In the genomic region with DNA sequence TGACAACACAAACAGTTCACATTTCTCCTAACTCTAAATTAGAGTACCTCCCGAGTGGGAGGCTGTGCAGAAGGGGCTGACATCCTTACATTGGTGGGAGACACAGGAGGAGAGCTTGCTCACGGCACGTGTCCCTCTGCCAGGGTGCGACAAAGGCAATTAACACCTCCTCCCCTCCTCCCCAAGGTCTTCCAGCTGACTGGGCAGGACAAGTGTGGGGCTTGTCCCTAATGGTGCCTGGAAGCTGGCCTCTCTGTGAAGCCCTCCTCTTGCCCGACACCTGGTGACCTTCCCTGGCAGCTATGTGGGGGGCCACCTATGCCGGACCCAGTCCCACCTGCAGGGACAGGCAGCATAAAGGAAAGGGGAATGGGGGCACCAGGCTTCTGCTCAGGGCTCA, we compare ENCODE assay signal across 26 cellular contexts. TPM values are rescaled to one million over a fixed set of nuclear protein-coding genes. Genes with fewer than 3 reads are reported as not detected.
A peak's percentile ranks its signal among the peaks of the same experiment; 100 is the strongest.
DNase-seq lines count a peak whose midpoint lies in the region; ATAC-seq, FAIRE-seq and TF ChIP-seq lines count a peak whose summit lies in the region.
"Had no signal": no experiment of that assay in that cellular context is flagged by ENCODE, and none has a peak within 500 bp of the region (broad histone marks: within the 10 kb centered on the region; RNA-seq: fewer than 3 reads in every experiment).

No MANE protein-coding gene starts in this region.

- no peak overlapping the region for H3K18ac ChIP-seq in H1 (ENCODE audit: extremely low read depth, low read length)

- POLR2A ChIA-PET in H1 (lab: Charles Lee; ENCODE audit: partially characterized antibody) = interaction anchor here (1.9 to 2.0 kb wide), 2 partner anchors 9 to 57 kb away, joined by 6 to 9 read pairs; a partner anchor contains a TSS

- ATAC-seq in stimulated activated naive CD8-positive, alpha-beta T cell treated with anti-CD3 and anti-CD28 coated beads, Interleukin-15, amount 100 ng/mL, for 72 hours = no peak
- no peak for ATAC-seq in stimulated activated naive CD8-positive, alpha-beta T cell treated with anti-CD3 and anti-CD28 coated beads, Interleukin-15, Interleukin-2, amounts not matched to agents 100 U/mL and 50 U/mL, for 24 hours
- ATAC-seq: body of pancreas; GM12878; left lobe of liver; stimulated activated effector memory CD8-positive, alpha-beta T cell treated with anti-CD3 and anti-CD28 coated beads, Interleukin-12 subunit alpha, Interleukin-12 subunit beta, amount 100 ng/mL, for 72 hours; T-cell had no signal

- no peak overlapping the region for H3K27ac ChIP-seq in H1 (ENCODE audit: low read depth, low read length)
- H3K27ac ChIP-seq: body of pancreas, PC-9, prostate gland, SJCRH30, thoracic aorta had no signal

- H3K14ac ChIP-seq in H1 (ENCODE audit: insufficient read length) = no peak overlapping the region

- H3K4me3 ChIP-seq in H1 (ENCODE audit: extremely low read depth in 1 of 4, insufficient read depth in 2 of 4, low read depth in 3 of 4, low read length in 4 of 4) = no peak overlapping the region
- H3K4me3 ChIP-seq: body of pancreas, GM12878, PC-9, SJCRH30 had no signal

- no peaks in the 10 kb centered on the region; a peak in 1 of 8 replicates for H3K36me3 ChIP-seq in H1 (ENCODE audit: control insufficient read depth in 2 of 4, insufficient read depth in 4 of 4, low read length in 3 of 4)
- H3K36me3 ChIP-seq: prostate gland, SJCRH30, thoracic aorta had no signal

- H2AK5ac ChIP-seq in H1 (ENCODE audit: low read depth, low read length) = 0 out of 2 replicates have a peak overlapping the region, but pooled peaks have one; percentile 7

- FAIRE-seq in H1 (lab: Jason Lieb, UNC) = no peak
- FAIRE-seq: GM12878, H54, small intestine had no signal

- no peak overlapping the region for H3K27ac Mint-ChIP-seq in stimulated activated naive CD8-positive, alpha-beta T cell treated with anti-CD3 and anti-CD28 coated beads, Interleukin-15, amount 100 ng/mL, for 72 hours
- no peak overlapping the region for H3K27ac Mint-ChIP-seq in neural crest cell (ENCODE audit: unreplicated experiment)
- H3K27ac Mint-ChIP-seq in CD14-positive monocyte = no peak overlapping the region
- H3K27ac Mint-ChIP-seq: activated naive CD8-positive, alpha-beta T cell treated with anti-CD3 and anti-CD28 coated beads, Interleukin-2, amount 10 ng/mL, durations not matched to agents 7 days and 5 days; stimulated activated effector memory CD8-positive, alpha-beta T cell treated with anti-CD3 and anti-CD28 coated beads, Interleukin-12 subunit alpha, Interleukin-12 subunit beta, amount 100 ng/mL, for 72 hours; T-cell had no signal

- no peaks in the 10 kb centered on the region for H3K79me1 ChIP-seq in H1 (ENCODE audit: low read depth, low read length)

- peak overlapping the region; percentile 29; the same call in 1 of the 2 replicates for H4K8ac ChIP-seq in H1 (ENCODE audit: extremely low read depth, insufficient read depth, low read length)

- H3K27me3 ChIP-seq in H1 (replicated peaks in 1 of 4; ENCODE audit: control insufficient read depth in 3 of 4, extremely low read depth in 1 of 4, insufficient read depth in 3 of 4, low read length in 3 of 4) = peaks cover 6 to 33% (median 26%) of the 10 kb centered on the region in 4 experiments; a peak in 6 of 7 replicates
- H3K27me3 ChIP-seq: body of pancreas, SJCRH30 had no signal

- H4K20me1 ChIP-seq in H1 (replicated peaks in 1 of 2; ENCODE audit: control insufficient read depth in 1 of 2, insufficient read depth in 2 of 2, low read length in 2 of 2) = peaks cover 0 to 2% of the 10 kb centered on the region in 2 experiments

- H3K9me3 Mint-ChIP-seq in stimulated activated naive CD8-positive, alpha-beta T cell treated with anti-CD3 and anti-CD28 coated beads, Interleukin-15, amount 100 ng/mL, for 72 hours = no peaks in the 10 kb centered on the region
- H3K9me3 Mint-ChIP-seq in neural crest cell (no peaks in the 10 kb centered on the region), CD14-positive monocyte (peaks cover 0 to 3% (median 2%) of the 10 kb centered on the region in 7 donors)
- H3K9me3 Mint-ChIP-seq: activated naive CD8-positive, alpha-beta T cell treated with anti-CD3 and anti-CD28 coated beads, Interleukin-2, amount 10 ng/mL, durations not matched to agents 7 days and 5 days; stimulated activated effector memory CD8-positive, alpha-beta T cell treated with anti-CD3 and anti-CD28 coated beads, Interleukin-12 subunit alpha, Interleukin-12 subunit beta, amount 100 ng/mL, for 72 hours; T-cell had no signal

- no peak overlapping the region for H2BK15ac ChIP-seq in H1 (ENCODE audit: low read length)

- H2AFZ ChIP-seq in H1 (ENCODE audit: low read length) = no peak overlapping the region
- H2AFZ ChIP-seq: PC-9 had no signal

- H4K91ac ChIP-seq in H1 (replicated peaks; ENCODE audit: insufficient read length, low read length) = no peak overlapping the region

- H3K4me1 Mint-ChIP-seq in stimulated activated naive CD8-positive, alpha-beta T cell treated with anti-CD3 and anti-CD28 coated beads, Interleukin-15, amount 100 ng/mL, for 72 hours = peaks cover 59% of the 10 kb centered on the region
- H3K4me1 Mint-ChIP-seq in neural crest cell = peaks cover 9% of the 10 kb centered on the region
- H3K4me1 Mint-ChIP-seq in CD14-positive monocyte = no peaks in the 10 kb centered on the region

- no peak overlapping the region for H2BK120ac ChIP-seq in H1 (replicated peaks; ENCODE audit: low read depth, low read length)

- intact Hi-C loops in CD14-positive monocyte (cut with micrococcal nuclease) = no loop called here

- H3K23me2 ChIP-seq in H1 (ENCODE audit: low read depth, low read length) = peaks cover 10% of the 10 kb centered on the region; the same call in 1 of the 2 replicates

- H3K23ac ChIP-seq in H1 (ENCODE audit: insufficient read length) = no peak overlapping the region

- H3K4me3 Mint-ChIP-seq in stimulated activated naive CD8-positive, alpha-beta T cell treated with anti-CD3 and anti-CD28 coated beads, Interleukin-15, amount 100 ng/mL, for 72 hours = peak overlapping the region; percentile 22 to 83
- H3K4me3 Mint-ChIP-seq in neural crest cell = peak overlapping the region; percentile 47
- H3K4me3 Mint-ChIP-seq in CD14-positive monocyte = peak overlapping the region in 1 of 2 donors; percentile 66

- peaks cover 0 to 7% (median 4%) of the 10 kb centered on the region in 4 experiments; a peak in 6 of 7 replicates for H3K4me1 ChIP-seq in H1 (replicated peaks in 1 of 4; ENCODE audit: control insufficient read depth in 3 of 4, insufficient read depth in 4 of 4, low read length in 3 of 4)
- H3K4me1 ChIP-seq: prostate gland, SJCRH30 had no signal

- peaks cover 23% of the 10 kb centered on the region for H3K27me3 Mint-ChIP-seq in stimulated activated naive CD8-positive, alpha-beta T cell treated with anti-CD3 and anti-CD28 coated beads, Interleukin-15, amount 100 ng/mL, for 72 hours
- H3K27me3 Mint-ChIP-seq in neural crest cell (ENCODE audit: low read depth) (peaks cover 12% of the 10 kb centered on the region), CD14-positive monocyte (ENCODE audit: low read depth in 3 of 3) (peaks cover 73 to 88% (median 74%) of the 10 kb centered on the region in 3 donors)

- no peak for DNase-seq in stimulated activated naive CD8-positive, alpha-beta T cell treated with anti-CD3 and anti-CD28 coated beads, Interleukin-15, amount 100 ng/mL, for 72 hours
- no peak for DNase-seq in stimulated activated naive CD8-positive, alpha-beta T cell treated with anti-CD3 and anti-CD28 coated beads, Interleukin-15, Interleukin-2, amounts not matched to agents 100 U/mL and 50 U/mL, for 24 hours
- DNase-seq in H1 (ENCODE audit: low read depth in 1 of 2, low spot score in 2 of 2) = no peak
- no peak for DNase-seq in neural crest cell (ENCODE audit: low read depth, low spot score)
- DNase-seq in ureter (ENCODE audit: low spot score) = peak; percentile 28
- DNase-seq in CD14-positive monocyte (ENCODE audit: low spot score) = no peak
- DNase-seq in CD1c-positive myeloid dendritic cell (ENCODE audit: extremely low spot score) = no peak
- no peak for DNase-seq in NCI-H524 treated with DMSO at 0.1 percent for 48 hours (lab: John Stamatoyannopoulos, UW)
- DNase-seq: activated naive CD8-positive, alpha-beta T cell treated with anti-CD3 and anti-CD28 coated beads, Interleukin-2, amount 10 ng/mL, durations not matched to agents 7 days and 5 days; body of pancreas; effector CD4-positive, alpha-beta T cell; erythroblast; Karpas-422; midbrain; NCI-H1436 treated with DMSO at 0.1 percent for 48 hours; NCI-H2107; PC-9; SJCRH30; small intestine had no signal

- TF ChIP-seq POLR2A in H1 (IDR thresholded peaks at IDR 0.05; ENCODE audit: control extremely low read depth in 1 of 2, low read depth in 2 of 2, low read length in 2 of 2) = no peak

- TF ChIP-seq EP300 in H1 (IDR thresholded peaks at IDR 0.05; ENCODE audit: borderline replicate concordance in 1 of 2, low read depth in 2 of 2, low read length in 2 of 2) = no peak

- no peak overlapping the region for H4K5ac ChIP-seq in H1 (ENCODE audit: insufficient read length, low read depth, low read length)

- H3K4me2 ChIP-seq in H1 (ENCODE audit: insufficient read depth in 1 of 2, low read depth in 2 of 2, low read length in 2 of 2) = no peak overlapping the region; a peak in 1 of 4 replicates
- H3K4me2 ChIP-seq: PC-9 had no signal

- H2BK5ac ChIP-seq in H1 (ENCODE audit: low read depth, low read length) = 0 out of 2 replicates have a peak overlapping the region, but pooled peaks have one; percentile 2

- H3K79me2 ChIP-seq in H1 (ENCODE audit: control insufficient read depth in 1 of 2, insufficient read depth in 2 of 2, low read length in 2 of 2) = no peaks in the 10 kb centered on the region

- no peak overlapping the region for H3K9ac ChIP-seq in H1 (replicated peaks in 1 of 4; ENCODE audit: extremely low read depth in 1 of 4, low read depth in 3 of 4, low read length in 3 of 4)

- H2BK12ac ChIP-seq in H1 (ENCODE audit: low read depth, low read length) = no peak overlapping the region

- TF ChIP-seq CTCF in H1 (IDR thresholded peaks at IDR 0.05; ENCODE audit: control extremely low read depth in 1 of 3, insufficient read depth in 1 of 3, low read depth in 1 of 3, low read length in 3 of 3) (no peak), neural crest cell (conservative IDR thresholded peaks at IDR 0.05) (no peak), CD14-positive monocyte (IDR thresholded peaks at IDR 0.05) (no peak)

- no peak overlapping the region for H3K56ac ChIP-seq in H1 (replicated peaks; ENCODE audit: insufficient read length, low read depth, low read length)

- no peak overlapping the region for H3K4ac ChIP-seq in H1 (replicated peaks; ENCODE audit: insufficient read length, low read depth, low read length)

- CTCF ChIA-PET in H1 (lab: Charles Lee; ENCODE audit: partially characterized antibody) = interaction anchor here (1.1 to 2.2 kb wide), 3 partner anchors 20 to 162 kb away, joined by 3 to 6 read pairs (median 3); no protein-coding TSS in a partner anchor

- no peaks in the 10 kb centered on the region for H3K9me3 ChIP-seq in H1 (ENCODE audit: insufficient read depth in 2 of 2, low read depth in 1 of 2, low read length in 1 of 2)
- H3K9me3 ChIP-seq: body of pancreas, prostate gland, SJCRH30, thoracic aorta had no signal

- no peaks in the 10 kb centered on the region for H3K36me3 Mint-ChIP-seq in neural crest cell (ENCODE audit: low read depth)
- H3K36me3 Mint-ChIP-seq in CD14-positive monocyte = no peaks in the 10 kb centered on the region
- H3K36me3 Mint-ChIP-seq: stimulated activated effector memory CD8-positive, alpha-beta T cell treated with anti-CD3 and anti-CD28 coated beads, Interleukin-12 subunit alpha, Interleukin-12 subunit beta, amount 100 ng/mL, for 72 hours; T-cell had no signal

- no peak for TF ChIP-seq RAD21 in H1 (IDR thresholded peaks at IDR 0.05 in 1 of 2, conservative IDR thresholded peaks at IDR 0.05 in 1 of 2; ENCODE audit: low read depth in 2 of 2, low read length in 2 of 2)

- H2BK20ac ChIP-seq in H1 (ENCODE audit: low read length) = no peak overlapping the region

- WGBS in H1 (ENCODE audit: extremely low coverage in 1 of 2, insufficient coverage in 1 of 2, insufficient read length in 1 of 2, insufficient replicate concordance in 2 of 2, low coverage in 1 of 2, low lambda C conversion rate in 2 of 2, missing lambda C conversion rate in 1 of 2), 2 experiments = 86% methylated on average over 6 of the region's 6 CpGs; no CpG with 5 or more reads in 1 of the 2 experiments

RNA-seq across cellular contexts. Expression of a gene that starts 57.0 kb away (rescaled TPM):
- total RNA-seq in H1 (2021; fragmentation: NEBNext Ultra II Directional; extraction: Animal tissue kit (Norgen Biotek cat#: 25700)) = 58.1 and 61.9 TPM in 2 replicates
- polyA plus RNA-seq in H1 (2011; rRNA removed) (123 and 162 TPM in 2 replicates), CD14-positive monocyte (10 to 100 TPM; 20.5 to 22.6 TPM)
- polyA plus RNA-seq in H1 (2011; cell fraction: cytosol; rRNA removed) = 78.4 TPM
- 118 TPM for polyA plus RNA-seq in H1 (2011; cell fraction: nucleus; rRNA removed)
- polyA plus RNA-seq in H1 (2012, experiment 1 of 2) = 38.3 to 47.2 TPM (median 42.6 TPM) in 4 replicates
- polyA plus RNA-seq in H1 (2012, experiment 2 of 2) = 7.9 TPM
- polyA plus RNA-seq in H1 (2013, experiment 1 of 2) = 42.7 TPM
- 44.3 TPM for polyA plus RNA-seq in H1 (2013, experiment 2 of 2)
- polyA minus RNA-seq in H1 (2011; rRNA and poly(A)+ RNA removed) = 72.8 and 107 TPM in 2 replicates
- 48.7 TPM for polyA minus RNA-seq in H1 (2011; cell fraction: cytosol; rRNA and poly(A)+ RNA removed)
- polyA minus RNA-seq in H1 (2011; cell fraction: nucleus; rRNA and poly(A)+ RNA removed) = 26.0 TPM
- total RNA-seq in neural crest cell (154 and 159 TPM in 2 replicates), ureter (70.9 TPM)
